ENCODE assay signal across 8 cellular contexts in the genomic region with DNA sequence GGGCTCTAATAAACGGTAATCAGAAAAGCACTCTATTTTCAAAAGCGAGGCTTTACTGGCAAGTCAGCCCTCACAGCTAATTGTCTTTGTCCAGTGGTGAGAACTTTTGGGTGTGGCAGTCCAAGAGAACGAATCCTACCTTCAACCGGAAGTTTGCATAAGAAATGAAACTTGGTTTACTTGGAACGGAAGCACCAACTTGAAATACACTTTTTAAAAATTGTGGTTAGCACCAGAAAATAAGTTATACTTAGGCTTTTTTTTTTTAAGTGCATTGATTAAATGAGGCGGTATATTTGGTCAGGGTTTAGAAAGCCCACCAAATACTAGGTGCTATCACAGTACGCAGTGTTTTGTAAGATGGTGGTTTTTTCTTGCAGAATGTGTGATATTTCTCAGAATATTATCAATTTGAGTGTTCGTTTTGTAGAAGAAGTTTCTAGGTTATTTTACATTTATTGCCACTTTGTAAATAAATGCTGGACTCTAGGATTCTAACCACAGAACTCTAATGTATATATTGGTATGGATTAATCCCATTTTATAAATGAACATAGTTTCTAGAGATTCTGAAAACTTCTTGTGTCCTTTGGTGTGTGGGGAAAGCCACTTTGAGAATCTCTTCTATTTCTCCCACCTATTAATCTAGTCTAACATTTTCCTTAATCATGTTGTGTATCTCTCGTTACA. TPM values are rescaled to one million over a fixed set of nuclear protein-coding genes. Genes with fewer than 3 reads are reported as not detected.
DNase-seq lines count a peak whose midpoint lies in the region; ATAC-seq, FAIRE-seq and TF ChIP-seq lines count a peak whose summit lies in the region.

No MANE protein-coding gene starts in this region.

- no peak for FAIRE-seq in kidney (lab: Jason Lieb, UNC)

- peak overlapping the region; percentile 99 to 100 for H3K9ac ChIP-seq in kidney (ENCODE audit: low read length in 2 of 2)

- peak; percentile 12 for DNase-seq in NCI-H82 (lab: John Stamatoyannopoulos, UW)
- no peak for DNase-seq in NCI-H82 treated with DMSO at 0.1 percent for 48 hours (lab: John Stamatoyannopoulos, UW; ENCODE audit: unreplicated experiment)
- peak; percentile 66 for DNase-seq in MV-4-11 (lab: John Stamatoyannopoulos, UW)
- DNase-seq in kidney, result no peak
- no peak for DNase-seq in COLO668 (lab: John Stamatoyannopoulos, UW; ENCODE audit: unreplicated experiment)

- H3K9me3 ChIP-seq in kidney (ENCODE audit: control insufficient read depth in 1 of 2, low read length in 2 of 2), result no peaks in the 10 kb centered on the region

- peaks cover 6 to 9% of the 10 kb centered on the region in 2 donors for H3K36me3 ChIP-seq in kidney (ENCODE audit: control insufficient read depth in 1 of 2, insufficient read depth in 2 of 2, low read length in 2 of 2)

- peaks cover 9 to 18% of the 10 kb centered on the region in 2 donors for H3K4me1 ChIP-seq in kidney (ENCODE audit: control insufficient read depth in 1 of 2, insufficient read depth in 1 of 2, low read depth in 1 of 2, low read length in 2 of 2)

- peak overlapping the region; percentile 97 for H3K4me3 ChIP-seq in kidney (ENCODE audit: low read length in 2 of 2)

- H3K27ac ChIP-seq in adipose tissue (ENCODE audit: low read depth, low read length) (peak overlapping the region; percentile 26), kidney (ENCODE audit: low read depth in 2 of 2, low read length in 2 of 2) (peak overlapping the region; percentile 97 to 100), temporal lobe (ENCODE audit: low read depth, low read length) (peak overlapping the region; percentile 95)

- ATAC-seq in HG02798 (IDR thresholded peaks at IDR 0.05; ENCODE audit: poor library complexity, unreplicated experiment), result no peak

- intact Hi-C loops in kidney (cut with DNase I), result loop anchor here (10.0 kb wide), 1 partner anchor 314 kb away; no protein-coding TSS in a partner anchor

- no peak for TF ChIP-seq CTCF in kidney (IDR thresholded peaks at IDR 0.05; ENCODE audit: borderline replicate concordance, extremely low read depth, insufficient read depth)

- WGBS in adipose tissue, 3 donors, result 7 to 15% (median 9%) methylated on average over 9 of the region's 9 CpGs

RNA-seq across cellular contexts. Expression of a gene that starts 1.2 kb away (rescaled TPM):
- polyA plus RNA-seq in adipose tissue (100 to 1,000 TPM; 194 to 633 (median 496) TPM), kidney (ENCODE audit: insufficient read depth, low read depth, low replicate concordance) (442 TPM)
- total RNA-seq in kidney (450 TPM), temporal lobe (34.2 TPM)

RNA-seq across cellular contexts. Expression of a gene that starts 13.1 kb away (rescaled TPM):
- 100 to 1,000 TPM; 153 to 539 (median 354) TPM for polyA plus RNA-seq in adipose tissue
- 448 TPM for total RNA-seq in kidney
- 884 TPM for polyA plus RNA-seq in kidney (ENCODE audit: insufficient read depth, low read depth, low replicate concordance)
- total RNA-seq in temporal lobe, result 128 TPM

RNA-seq across cellular contexts. Expression of a gene that starts 29.0 kb away (rescaled TPM):
- polyA plus RNA-seq in adipose tissue (10 to 100 TPM in 1 of 3 donors, 1 to 10 TPM in 2; 4.8 to 17.2 (median 5.1) TPM), kidney (ENCODE audit: insufficient read depth, low read depth, low replicate concordance) (2.1 TPM)
- total RNA-seq in kidney (6.8 TPM), temporal lobe (1.5 TPM)

Comparison
In these comparisons a context has a peak if more than half of its experiments do, and no peak if none do; other contexts are left out.
1. DNase-seq: peak in NCI-H82 (single experiment) and MV-4-11 (single experiment); none in NCI-H82 treated with DMSO at 0.1 percent for 48 hours (single experiment), kidney (single experiment) and COLO668 (single experiment).
2. H3K27ac ChIP-seq: peak in every context shown above with its lines; median percentile 98 in kidney; 95 in temporal lobe; 26 in adipose tissue.
3. RNA of a gene that starts 1.2 kb away (total RNA-seq): 450 TPM in kidney (single experiment); 34.2 TPM in temporal lobe (single experiment); every median in the first group is over 10 times any median in the second.